Comparison of ENCODE assay signal across 8 cellular contexts in genomic region chr6:28587011-28587745, GRCh38.
DNase-seq lines count a peak whose midpoint lies in the region; ATAC-seq, FAIRE-seq and TF ChIP-seq lines count a peak whose summit lies in the region.

No MANE protein-coding gene starts in this region.

- peaks cover 0 to 16% (median 3%) of the 10 kb centered on the region in 3 donors for H3K9me3 Mint-ChIP-seq in T-cell

- peaks cover 0 to 1% of the 10 kb centered on the region in 2 donors for H3K4me1 ChIP-seq in small intestine (ENCODE audit: control insufficient read depth in 2 of 2, insufficient read depth in 1 of 2, low read depth in 1 of 2, low read length in 1 of 2)

- no peaks in the 10 kb centered on the region for H3K36me3 Mint-ChIP-seq in T-cell

- peak; percentile 87 for DNase-seq in D341Med (ENCODE audit: low spot score)
- DNase-seq in T-cell, result peak; percentile 19 to 76 (median 50)
- peak in 54 of 58 donors; percentile 6 to 84 (median 50) for DNase-seq in anterior cingulate cortex (lab: John Stamatoyannopoulos, UW)
- peak; percentile 64 for DNase-seq in small intestine
- no peak for DNase-seq in LoVo (ENCODE audit: low spot score)

- no peak for FAIRE-seq in small intestine (lab: Jason Lieb, UNC)

- ATAC-seq in GM21447 (IDR thresholded peaks at IDR 0.05; ENCODE audit: unreplicated experiment) (peak; percentile 66), T-cell (replicated peaks in 1 of 4) (peak; percentile 86 to 96 (median 90))

- CTCF ChIA-PET in T-cell (lab: Charles Lee), result interaction anchor here in 1 of 2 donors (0.6 kb wide), 1 partner anchor 251 kb away, joined by 3 read pairs; no protein-coding TSS in a partner anchor

- 2 to 5% (median 4%) methylated on average over 40 of the region's 40 CpGs for WGBS in small intestine, 3 donors

- H3K4me3 ChIP-seq in iPS-18c (ENCODE audit: insufficient read depth, low read depth, low read length) (peak overlapping the region; percentile 97), small intestine (ENCODE audit: low read depth in 1 of 2, low read length in 2 of 2) (peak overlapping the region; percentile 46 to 62)

- no peak for TF ChIP-seq RAD21 in Ishikawa (IDR thresholded peaks at IDR 0.05; ENCODE audit: low read depth)

- no peak overlapping the region for H3K27ac ChIP-seq in small intestine (ENCODE audit: low read depth in 1 of 2, low read length in 1 of 2)

- peaks cover 0 to 23% of the 10 kb centered on the region in 2 donors for H3K27me3 ChIP-seq in small intestine (ENCODE audit: control insufficient read depth in 2 of 2, insufficient read depth in 2 of 2, low read length in 2 of 2)

- H3K4me3 Mint-ChIP-seq in T-cell, result peak overlapping the region; percentile 70 to 83 (median 77)

- no peaks in the 10 kb centered on the region for H3K9me3 ChIP-seq in iPS-18c (ENCODE audit: control insufficient read depth, insufficient read depth, low read length)
- no peaks in the 10 kb centered on the region for H3K9me3 ChIP-seq in small intestine (ENCODE audit: control insufficient read depth, low read depth)

- POLR2A ChIA-PET in T-cell (lab: Charles Lee), result no interaction called here

- peaks cover 73 to 89% of the 10 kb centered on the region in 2 donors for H3K27me3 Mint-ChIP-seq in T-cell

- peaks cover 30 to 35% (median 31%) of the 10 kb centered on the region in 3 donors for H3K4me1 Mint-ChIP-seq in T-cell

- H3K36me3 ChIP-seq in small intestine (ENCODE audit: control insufficient read depth in 2 of 2, insufficient read depth in 2 of 2, low read length in 2 of 2), result no peaks in the 10 kb centered on the region

- peak overlapping the region in 1 of 2 donors; percentile 5 for H3K27ac Mint-ChIP-seq in T-cell

- TF ChIP-seq EP300 in Ishikawa (IDR thresholded peaks at IDR 0.05; ENCODE audit: borderline replicate concordance), result no peak

TF ChIP-seq in Ishikawa, 13 proteins besides CTCF, POLR2A, EP300 and RAD21:
- peak; percentile 77 for TF ChIP-seq MAX (IDR thresholded peaks at IDR 0.05)
- no peak for TF ChIP-seq ZBTB7A (IDR thresholded peaks at IDR 0.05; ENCODE audit: low read depth)
- peak; percentile 54; the same call in 1 of the 2 replicates for TF ChIP-seq TCF12 (IDR thresholded peaks at IDR 0.05; ENCODE audit: low read depth)
- peak; percentile 83 for TF ChIP-seq TAF1 (IDR thresholded peaks at IDR 0.05; ENCODE audit: low read depth)
